ENCODE assay signal across 1 cellular context in the genomic region with DNA sequence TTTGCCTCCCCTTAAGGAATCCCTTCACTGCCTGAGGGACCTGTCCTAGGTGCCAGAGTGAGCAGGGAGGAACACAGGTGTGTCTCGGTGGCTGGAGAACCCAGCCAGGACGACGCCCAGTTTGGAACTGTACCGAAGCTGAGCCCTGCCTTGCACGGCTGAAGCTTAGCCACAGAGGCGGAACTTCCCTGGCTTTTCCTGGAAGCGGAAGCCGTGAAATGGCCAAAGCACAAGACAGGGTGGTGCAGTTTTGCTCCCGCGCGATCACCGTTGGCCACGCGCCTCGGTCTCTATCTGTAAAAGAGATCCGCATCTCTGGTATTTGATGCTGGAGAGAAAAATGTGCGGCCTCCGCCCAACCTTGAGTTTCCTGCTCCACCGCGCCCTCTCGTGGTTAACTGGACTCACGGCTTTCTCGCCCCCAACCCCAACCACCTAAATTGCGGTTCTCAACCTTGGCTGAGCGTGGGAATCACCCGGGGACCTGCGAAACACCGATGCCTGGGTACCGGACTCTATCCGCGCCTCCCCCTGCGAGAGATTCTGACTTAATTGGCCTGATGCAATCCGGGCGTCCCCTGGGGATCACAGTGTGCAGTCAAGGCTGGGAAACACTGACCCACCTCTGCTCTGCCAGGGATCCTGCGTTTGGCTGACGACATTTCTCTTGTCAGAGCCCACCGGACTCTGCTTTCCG.
TF ChIP-seq lines count a peak whose summit lies in the region.

No MANE protein-coding gene starts in this region.

TF ChIP-seq in K562, 482 proteins besides CTCF, POLR2A, EP300 and RAD21 (continued from another document):
- TF ChIP-seq ZNF668 (CRISPR knock-in tag; IDR thresholded peaks at IDR 0.05) = no peak
- no peak for TF ChIP-seq ZNF324 (CRISPR knock-in tag; IDR thresholded peaks at IDR 0.05)
- TF ChIP-seq, protein P1, sequence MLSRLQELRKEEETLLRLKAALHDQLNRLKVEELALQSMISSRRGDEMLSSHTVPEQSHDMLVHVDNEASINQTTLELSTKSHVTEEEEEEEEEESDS (CRISPR knock-in tag; IDR thresholded peaks at IDR 0.05) = no peak
- TF ChIP-seq, protein P2, sequence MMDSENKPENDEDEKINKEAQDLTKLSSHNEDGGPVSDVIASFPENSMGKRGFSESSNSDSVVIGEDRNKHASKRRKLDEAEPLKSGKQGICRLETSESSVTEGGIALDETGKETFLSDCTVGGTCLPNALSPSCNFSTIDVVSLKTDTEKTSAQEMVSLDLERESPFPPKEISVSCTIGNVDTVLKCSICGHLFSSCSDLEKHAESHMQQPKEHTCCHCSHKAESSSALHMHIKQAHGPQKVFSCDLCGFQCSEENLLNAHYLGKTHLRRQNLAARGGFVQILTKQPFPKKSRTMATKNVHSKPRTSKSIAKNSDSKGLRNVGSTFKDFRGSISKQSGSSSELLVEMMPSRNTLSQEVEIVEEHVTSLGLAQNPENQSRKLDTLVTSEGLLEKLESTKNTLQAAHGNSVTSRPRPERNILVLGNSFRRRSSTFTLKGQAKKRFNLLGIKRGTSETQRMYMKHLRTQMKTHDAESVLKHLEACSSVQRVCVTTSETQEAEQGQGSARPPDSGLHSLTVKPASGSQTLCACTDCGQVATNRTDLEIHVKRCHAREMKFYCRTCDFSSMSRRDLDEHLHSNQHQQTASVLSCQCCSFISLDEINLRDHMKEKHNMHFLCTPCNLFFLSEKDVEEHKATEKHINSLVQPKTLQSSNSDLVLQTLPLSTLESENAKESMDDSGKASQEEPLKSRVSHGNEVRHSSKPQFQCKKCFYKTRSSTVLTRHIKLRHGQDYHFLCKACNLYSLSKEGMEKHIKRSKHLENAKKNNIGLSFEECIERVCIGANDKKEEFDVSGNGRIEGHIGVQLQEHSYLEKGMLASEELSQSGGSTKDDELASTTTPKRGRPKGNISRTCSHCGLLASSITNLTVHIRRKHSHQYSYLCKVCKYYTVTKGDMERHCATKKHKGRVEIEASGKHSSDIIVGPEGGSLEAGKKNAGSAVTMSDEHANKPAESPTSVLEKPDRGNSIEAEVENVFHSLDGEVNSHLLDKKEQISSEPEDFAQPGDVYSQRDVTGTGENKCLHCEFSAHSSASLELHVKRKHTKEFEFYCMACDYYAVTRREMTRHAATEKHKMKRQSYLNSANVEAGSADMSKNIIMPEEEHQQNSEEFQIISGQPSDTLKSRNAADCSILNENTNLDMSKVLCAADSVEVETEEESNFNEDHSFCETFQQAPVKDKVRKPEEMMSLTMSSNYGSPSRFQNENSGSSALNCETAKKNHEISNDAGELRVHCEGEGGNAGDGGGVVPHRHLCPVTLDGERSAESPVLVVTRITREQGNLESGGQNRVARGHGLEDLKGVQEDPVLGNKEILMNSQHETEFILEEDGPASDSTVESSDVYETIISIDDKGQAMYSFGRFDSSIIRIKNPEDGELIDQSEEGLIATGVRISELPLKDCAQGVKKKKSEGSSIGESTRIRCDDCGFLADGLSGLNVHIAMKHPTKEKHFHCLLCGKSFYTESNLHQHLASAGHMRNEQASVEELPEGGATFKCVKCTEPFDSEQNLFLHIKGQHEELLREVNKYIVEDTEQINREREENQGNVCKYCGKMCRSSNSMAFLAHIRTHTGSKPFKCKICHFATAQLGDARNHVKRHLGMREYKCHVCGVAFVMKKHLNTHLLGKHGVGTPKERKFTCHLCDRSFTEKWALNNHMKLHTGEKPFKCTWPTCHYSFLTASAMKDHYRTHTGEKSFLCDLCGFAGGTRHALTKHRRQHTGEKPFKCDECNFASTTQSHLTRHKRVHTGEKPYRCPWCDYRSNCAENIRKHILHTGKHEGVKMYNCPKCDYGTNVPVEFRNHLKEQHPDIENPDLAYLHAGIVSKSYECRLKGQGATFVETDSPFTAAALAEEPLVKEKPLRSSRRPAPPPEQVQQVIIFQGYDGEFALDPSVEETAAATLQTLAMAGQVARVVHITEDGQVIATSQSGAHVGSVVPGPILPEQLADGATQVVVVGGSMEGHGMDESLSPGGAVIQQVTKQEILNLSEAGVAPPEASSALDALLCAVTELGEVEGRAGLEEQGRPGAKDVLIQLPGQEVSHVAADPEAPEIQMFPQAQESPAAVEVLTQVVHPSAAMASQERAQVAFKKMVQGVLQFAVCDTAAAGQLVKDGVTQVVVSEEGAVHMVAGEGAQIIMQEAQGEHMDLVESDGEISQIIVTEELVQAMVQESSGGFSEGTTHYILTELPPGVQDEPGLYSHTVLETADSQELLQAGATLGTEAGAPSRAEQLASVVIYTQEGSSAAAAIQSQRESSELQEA (IDR thresholded peaks at IDR 0.05; ENCODE audit: low read depth) = no peak
- no peak for TF ChIP-seq SAFB2 (IDR thresholded peaks at IDR 0.05; ENCODE audit: borderline replicate concordance, low read depth, low read length, severe bottlenecking)
- peak; percentile 84 for TF ChIP-seq CXXC5 (CRISPR knock-in tag; IDR thresholded peaks at IDR 0.05)
- TF ChIP-seq, protein P3, sequence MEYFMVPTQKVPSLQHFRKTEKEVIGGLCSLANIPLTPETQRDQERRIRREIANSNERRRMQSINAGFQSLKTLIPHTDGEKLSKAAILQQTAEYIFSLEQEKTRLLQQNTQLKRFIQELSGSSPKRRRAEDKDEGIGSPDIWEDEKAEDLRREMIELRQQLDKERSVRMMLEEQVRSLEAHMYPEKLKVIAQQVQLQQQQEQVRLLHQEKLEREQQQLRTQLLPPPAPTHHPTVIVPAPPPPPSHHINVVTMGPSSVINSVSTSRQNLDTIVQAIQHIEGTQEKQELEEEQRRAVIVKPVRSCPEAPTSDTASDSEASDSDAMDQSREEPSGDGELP (CRISPR knock-in tag; IDR thresholded peaks at IDR 0.05; ENCODE audit: borderline replicate concordance) = peak; percentile 68; the same call in 1 of the 2 replicates
- no peak for TF ChIP-seq BCL6 (CRISPR knock-in tag; IDR thresholded peaks at IDR 0.05)
- peak; percentile 59; the same call in 1 of the 2 replicates for TF ChIP-seq SPI1 (IDR thresholded peaks at IDR 0.05; ENCODE audit: borderline replicate concordance, low read depth, low read length)
- TF ChIP-seq TAF9B (IDR thresholded peaks at IDR 0.05; ENCODE audit: partially characterized antibody) = no peak
- TF ChIP-seq PCBP2 (IDR thresholded peaks at IDR 0.05; ENCODE audit: low read depth, low read length, poor library complexity, severe bottlenecking) = no peak
- TF ChIP-seq, protein P4, sequence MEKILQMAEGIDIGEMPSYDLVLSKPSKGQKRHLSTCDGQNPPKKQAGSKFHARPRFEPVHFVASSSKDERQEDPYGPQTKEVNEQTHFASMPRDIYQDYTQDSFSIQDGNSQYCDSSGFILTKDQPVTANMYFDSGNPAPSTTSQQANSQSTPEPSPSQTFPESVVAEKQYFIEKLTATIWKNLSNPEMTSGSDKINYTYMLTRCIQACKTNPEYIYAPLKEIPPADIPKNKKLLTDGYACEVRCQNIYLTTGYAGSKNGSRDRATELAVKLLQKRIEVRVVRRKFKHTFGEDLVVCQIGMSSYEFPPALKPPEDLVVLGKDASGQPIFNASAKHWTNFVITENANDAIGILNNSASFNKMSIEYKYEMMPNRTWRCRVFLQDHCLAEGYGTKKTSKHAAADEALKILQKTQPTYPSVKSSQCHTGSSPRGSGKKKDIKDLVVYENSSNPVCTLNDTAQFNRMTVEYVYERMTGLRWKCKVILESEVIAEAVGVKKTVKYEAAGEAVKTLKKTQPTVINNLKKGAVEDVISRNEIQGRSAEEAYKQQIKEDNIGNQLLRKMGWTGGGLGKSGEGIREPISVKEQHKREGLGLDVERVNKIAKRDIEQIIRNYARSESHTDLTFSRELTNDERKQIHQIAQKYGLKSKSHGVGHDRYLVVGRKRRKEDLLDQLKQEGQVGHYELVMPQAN (IDR thresholded peaks at IDR 0.05; ENCODE audit: borderline replicate concordance) = no peak
- TF ChIP-seq, protein P5, sequence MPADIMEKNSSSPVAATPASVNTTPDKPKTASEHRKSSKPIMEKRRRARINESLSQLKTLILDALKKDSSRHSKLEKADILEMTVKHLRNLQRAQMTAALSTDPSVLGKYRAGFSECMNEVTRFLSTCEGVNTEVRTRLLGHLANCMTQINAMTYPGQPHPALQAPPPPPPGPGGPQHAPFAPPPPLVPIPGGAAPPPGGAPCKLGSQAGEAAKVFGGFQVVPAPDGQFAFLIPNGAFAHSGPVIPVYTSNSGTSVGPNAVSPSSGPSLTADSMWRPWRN (IDR thresholded peaks at IDR 0.05; ENCODE audit: low read depth) = peak; percentile 95
- TF ChIP-seq, protein P6, sequence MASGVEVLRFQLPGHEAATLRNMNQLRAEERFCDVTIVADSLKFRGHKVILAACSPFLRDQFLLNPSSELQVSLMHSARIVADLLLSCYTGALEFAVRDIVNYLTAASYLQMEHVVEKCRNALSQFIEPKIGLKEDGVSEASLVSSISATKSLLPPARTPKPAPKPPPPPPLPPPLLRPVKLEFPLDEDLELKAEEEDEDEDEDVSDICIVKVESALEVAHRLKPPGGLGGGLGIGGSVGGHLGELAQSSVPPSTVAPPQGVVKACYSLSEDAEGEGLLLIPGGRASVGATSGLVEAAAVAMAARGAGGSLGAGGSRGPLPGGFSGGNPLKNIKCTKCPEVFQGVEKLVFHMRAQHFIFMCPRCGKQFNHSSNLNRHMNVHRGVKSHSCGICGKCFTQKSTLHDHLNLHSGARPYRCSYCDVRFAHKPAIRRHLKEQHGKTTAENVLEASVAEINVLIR (CRISPR knock-in tag; IDR thresholded peaks at IDR 0.05) = no peak
- TF ChIP-seq ZFP36 (IDR thresholded peaks at IDR 0.05; ENCODE audit: low read depth, low read length, partially characterized antibody) = peak; percentile 33
- TF ChIP-seq ZNF695 (CRISPR knock-in tag; IDR thresholded peaks at IDR 0.05) = no peak
- TF ChIP-seq ESRRA (IDR thresholded peaks at IDR 0.05; ENCODE audit: borderline replicate concordance, low read depth) = peak; percentile 70; the same call in 1 of the 2 replicates
- TF ChIP-seq MAFG (tag; conservative IDR thresholded peaks at IDR 0.05) = no peak
- no peak for TF ChIP-seq ZNF146 (CRISPR knock-in tag; IDR thresholded peaks at IDR 0.05; ENCODE audit: unreplicated experiment)
- no peak for TF ChIP-seq HEY1 (CRISPR knock-in tag; IDR thresholded peaks at IDR 0.05; ENCODE audit: borderline replicate concordance)
- peak; percentile 23; the same call in 1 of the 2 replicates for TF ChIP-seq ARID2 (IDR thresholded peaks at IDR 0.05)
- peak; percentile 79 to 98; a peak in 3 of 4 replicates for TF ChIP-seq RCOR1 (IDR thresholded peaks at IDR 0.05; ENCODE audit: borderline replicate concordance in 1 of 2, low read depth in 2 of 2, low read length in 2 of 2)
- TF ChIP-seq JUND (IDR thresholded peaks at IDR 0.05; ENCODE audit: borderline replicate concordance, low read depth, low read length) = no peak; the same call in none of the 2 replicates
- peak; percentile 32; the same call in 2 of the 3 replicates for TF ChIP-seq JUND (tag; IDR thresholded peaks at IDR 0.05; ENCODE audit: borderline replicate concordance, low read depth, low read length)
- TF ChIP-seq, protein P7, sequence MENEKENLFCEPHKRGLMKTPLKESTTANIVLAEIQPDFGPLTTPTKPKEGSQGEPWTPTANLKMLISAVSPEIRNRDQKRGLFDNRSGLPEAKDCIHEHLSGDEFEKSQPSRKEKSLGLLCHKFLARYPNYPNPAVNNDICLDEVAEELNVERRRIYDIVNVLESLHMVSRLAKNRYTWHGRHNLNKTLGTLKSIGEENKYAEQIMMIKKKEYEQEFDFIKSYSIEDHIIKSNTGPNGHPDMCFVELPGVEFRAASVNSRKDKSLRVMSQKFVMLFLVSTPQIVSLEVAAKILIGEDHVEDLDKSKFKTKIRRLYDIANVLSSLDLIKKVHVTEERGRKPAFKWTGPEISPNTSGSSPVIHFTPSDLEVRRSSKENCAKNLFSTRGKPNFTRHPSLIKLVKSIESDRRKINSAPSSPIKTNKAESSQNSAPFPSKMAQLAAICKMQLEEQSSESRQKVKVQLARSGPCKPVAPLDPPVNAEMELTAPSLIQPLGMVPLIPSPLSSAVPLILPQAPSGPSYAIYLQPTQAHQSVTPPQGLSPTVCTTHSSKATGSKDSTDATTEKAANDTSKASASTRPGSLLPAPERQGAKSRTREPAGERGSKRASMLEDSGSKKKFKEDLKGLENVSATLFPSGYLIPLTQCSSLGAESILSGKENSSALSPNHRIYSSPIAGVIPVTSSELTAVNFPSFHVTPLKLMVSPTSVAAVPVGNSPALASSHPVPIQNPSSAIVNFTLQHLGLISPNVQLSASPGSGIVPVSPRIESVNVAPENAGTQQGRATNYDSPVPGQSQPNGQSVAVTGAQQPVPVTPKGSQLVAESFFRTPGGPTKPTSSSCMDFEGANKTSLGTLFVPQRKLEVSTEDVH (IDR thresholded peaks at IDR 0.05; ENCODE audit: low read depth, partially characterized antibody) = peak; percentile 45
- no peak for TF ChIP-seq POLR2H (tag; IDR thresholded peaks at IDR 0.05; ENCODE audit: low read depth)
- 0 out of 3 replicates have a peak, but pooled peaks of 1 of the 2 experiments have one; percentile 13 for TF ChIP-seq CBX3 (IDR thresholded peaks at IDR 0.05; ENCODE audit: borderline replicate concordance in 1 of 2, low read length in 2 of 2)
- TF ChIP-seq ZEB2 (IDR thresholded peaks at IDR 0.05) = peak; percentile 80
- TF ChIP-seq ZNF197 (CRISPR knock-in tag; IDR thresholded peaks at IDR 0.05; ENCODE audit: low read depth) = 0 out of 2 replicates have a peak, but pooled peaks have one; percentile 41
- TF ChIP-seq MEF2D (tag; conservative IDR thresholded peaks at IDR 0.05; ENCODE audit: low read depth) = 0 out of 2 replicates have a peak, but pooled peaks have one; percentile 20
- TF ChIP-seq TEAD4 (IDR thresholded peaks at IDR 0.05; ENCODE audit: low read length) = peak; percentile 73
- no peak for TF ChIP-seq TEAD4 (CRISPR knock-in tag; IDR thresholded peaks at IDR 0.05; ENCODE audit: borderline replicate concordance)
